ENCODE assay signal across 12 cellular contexts in the genomic region with DNA sequence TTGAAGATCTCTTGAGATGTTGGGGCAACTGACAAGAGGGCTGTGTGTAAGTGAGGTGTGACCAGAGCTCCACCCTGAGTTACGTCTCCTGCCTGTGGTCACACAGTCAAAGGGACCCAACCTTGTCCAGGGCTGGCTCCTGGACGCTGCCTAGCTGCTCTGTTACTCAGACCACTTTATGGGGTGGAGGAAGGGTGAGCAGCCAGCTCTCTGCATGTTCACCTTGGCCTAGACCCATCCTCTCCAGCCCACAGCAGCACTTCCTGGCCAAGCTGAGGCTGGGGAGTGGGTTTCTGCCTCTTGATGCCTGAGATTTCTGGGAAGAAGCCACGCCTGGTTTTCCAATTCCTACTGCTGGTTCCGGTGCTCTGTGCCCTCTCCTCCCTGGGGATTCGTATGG. TPM values are rescaled to one million over a fixed set of nuclear protein-coding genes. Genes with fewer than 3 reads are reported as not detected.
A peak's percentile ranks its signal among the peaks of the same experiment; 100 is the strongest.
DNase-seq lines count a peak whose midpoint lies in the region; ATAC-seq lines count a peak whose summit lies in the region.
"Had no signal": no experiment of that assay in that cellular context is flagged by ENCODE, and none has a peak within 500 bp of the region (broad histone marks: within the 10 kb centered on the region; RNA-seq: fewer than 3 reads in every experiment).

No MANE protein-coding gene starts in this region.

- ATAC-seq in GM21381 (IDR thresholded peaks at IDR 0.05; ENCODE audit: unreplicated experiment): no peak
- ATAC-seq: gastrocnemius medialis, Right ventricle myocardium inferior had no signal

- H3K27ac Mint-ChIP-seq in activated CD4-positive, alpha-beta memory T cell treated with anti-CD3 and anti-CD28 coated beads for 36 hours: peak overlapping the region; percentile 98
- peak overlapping the region; percentile 94 to 99 (median 98) for H3K27ac Mint-ChIP-seq in immature natural killer cell
- peak overlapping the region; percentile 77 for H3K27ac Mint-ChIP-seq in stimulated activated naive CD8-positive, alpha-beta T cell treated with anti-CD3 and anti-CD28 coated beads, Interleukin-15, Interleukin-2, amounts not matched to agents 100 ng/mL and 50 ng/mL, for 24 hours

- intact Hi-C loops in activated CD4-positive, alpha-beta memory T cell treated with anti-CD3 and anti-CD28 coated beads for 36 hours (cut with micrococcal nuclease): loop anchor here (10.0 kb wide), 2 partner anchors 431 to 599 kb away; partner anchors contain the start of genes ELOVL1 and FOXJ3

- peak; percentile 53 for DNase-seq in activated CD8-positive, alpha-beta memory T cell treated with anti-CD3 and anti-CD28 coated beads for 24 hours
- DNase-seq in activated CD8-positive, alpha-beta memory T cell treated with anti-CD3 and anti-CD28 coated beads, Interleukin-2, amount 50 U/mL, for 4 hours: no peak
- DNase-seq in activated CD4-positive, alpha-beta memory T cell treated with anti-CD3 and anti-CD28 coated beads for 36 hours: peak; percentile 8
- DNase-seq in immature natural killer cell (no peak), DMS153 treated with DMSO at 0.1 percent for 48 hours (lab: John Stamatoyannopoulos, UW; ENCODE audit: unreplicated experiment) (no peak), NCI-H446 (lab: John Stamatoyannopoulos, UW) (no peak)
- DNase-seq: central memory CD4-positive, alpha-beta T cell; gastrocnemius medialis; NCI-H2107 had no signal

- peaks cover 91% of the 10 kb centered on the region for H3K4me1 Mint-ChIP-seq in activated CD4-positive, alpha-beta memory T cell treated with anti-CD3 and anti-CD28 coated beads for 36 hours (ENCODE audit: low read depth)
- peaks cover 99 to 100% of the 10 kb centered on the region in 2 donors for H3K4me1 Mint-ChIP-seq in immature natural killer cell
- H3K4me1 Mint-ChIP-seq in stimulated activated naive CD8-positive, alpha-beta T cell treated with anti-CD3 and anti-CD28 coated beads, Interleukin-15, Interleukin-2, amounts not matched to agents 100 ng/mL and 50 ng/mL, for 24 hours (ENCODE audit: low read depth): peaks cover 100% of the 10 kb centered on the region

- no peaks in the 10 kb centered on the region for H3K9me3 Mint-ChIP-seq in activated CD4-positive, alpha-beta memory T cell treated with anti-CD3 and anti-CD28 coated beads for 36 hours
- peaks cover 0 to 2% (median 0%) of the 10 kb centered on the region in 6 donors for H3K9me3 Mint-ChIP-seq in immature natural killer cell
- H3K9me3 Mint-ChIP-seq in stimulated activated naive CD8-positive, alpha-beta T cell treated with anti-CD3 and anti-CD28 coated beads, Interleukin-15, Interleukin-2, amounts not matched to agents 100 ng/mL and 50 ng/mL, for 24 hours: no peaks in the 10 kb centered on the region

- peaks cover 59% of the 10 kb centered on the region for H3K36me3 Mint-ChIP-seq in activated CD4-positive, alpha-beta memory T cell treated with anti-CD3 and anti-CD28 coated beads for 36 hours
- H3K36me3 Mint-ChIP-seq in immature natural killer cell: peaks cover 3 to 24% (median 7%) of the 10 kb centered on the region in 3 donors
- peaks cover 72% of the 10 kb centered on the region for H3K36me3 Mint-ChIP-seq in stimulated activated naive CD8-positive, alpha-beta T cell treated with anti-CD3 and anti-CD28 coated beads, Interleukin-15, Interleukin-2, amounts not matched to agents 100 ng/mL and 50 ng/mL, for 24 hours (ENCODE audit: low read depth)

- POLR2A ChIA-PET in activated CD4-positive, alpha-beta memory T cell treated with anti-CD3 and anti-CD28 coated beads for 36 hours (lab: Charles Lee): interaction anchor here (1.0 to 1.1 kb wide), 2 partner anchors 10 to 24 kb away, joined by 3 read pairs; no protein-coding TSS in a partner anchor

- no peak overlapping the region for H3K4me3 Mint-ChIP-seq in activated CD4-positive, alpha-beta memory T cell treated with anti-CD3 and anti-CD28 coated beads for 36 hours
- H3K4me3 Mint-ChIP-seq in immature natural killer cell: peak overlapping the region; percentile 80 to 95 (median 87)
- H3K4me3 Mint-ChIP-seq in stimulated activated naive CD8-positive, alpha-beta T cell treated with anti-CD3 and anti-CD28 coated beads, Interleukin-15, Interleukin-2, amounts not matched to agents 100 ng/mL and 50 ng/mL, for 24 hours: peak overlapping the region; percentile 13

- H3K27me3 Mint-ChIP-seq in activated CD4-positive, alpha-beta memory T cell treated with anti-CD3 and anti-CD28 coated beads for 36 hours: no peaks in the 10 kb centered on the region
- H3K27me3 Mint-ChIP-seq in immature natural killer cell (ENCODE audit: low read depth in 3 of 3): peaks cover 18 to 45% (median 37%) of the 10 kb centered on the region in 3 donors
- H3K27me3 Mint-ChIP-seq in stimulated activated naive CD8-positive, alpha-beta T cell treated with anti-CD3 and anti-CD28 coated beads, Interleukin-15, Interleukin-2, amounts not matched to agents 100 ng/mL and 50 ng/mL, for 24 hours: no peaks in the 10 kb centered on the region

- CTCF ChIA-PET in activated CD4-positive, alpha-beta memory T cell treated with anti-CD3 and anti-CD28 coated beads for 36 hours (lab: Charles Lee): interaction anchor here (5.3 kb wide), 1 partner anchor 10 kb away, joined by 39 read pairs; no protein-coding TSS in a partner anchor

RNA-seq across cellular contexts. Expression of gene SLC2A1, which starts 24.6 kb away (rescaled TPM):
- 10 to 100 TPM; 67.6 to 73.6 TPM for total RNA-seq in activated CD4-positive, alpha-beta memory T cell treated with anti-CD3 and anti-CD28 coated beads for 36 hours
- polyA plus RNA-seq in immature natural killer cell: 10 to 100 TPM; 39.1 to 55.0 (median 42.4) TPM

Comparison
In these comparisons a context has a peak if more than half of its experiments do, and no peak if none do; other contexts are left out.
1. DNase-seq: peak in activated CD8-positive, alpha-beta memory T cell treated with anti-CD3 and anti-CD28 coated beads for 24 hours (single experiment) and activated CD4-positive, alpha-beta memory T cell treated with anti-CD3 and anti-CD28 coated beads for 36 hours (single experiment); none in activated CD8-positive, alpha-beta memory T cell treated with anti-CD3 and anti-CD28 coated beads, Interleukin-2, amount 50 U/mL, for 4 hours (single experiment), immature natural killer cell (0 of 3), DMS153 treated with DMSO at 0.1 percent for 48 hours (single experiment) and NCI-H446 (0 of 2).
2. Peak in every context shown above with its lines, with median percentiles within 50 percentile points of each other: H3K27ac Mint-ChIP-seq.